In genomic region chr1:112956503-112957132, GRCh38 we compare ENCODE assay signal across 8 cellular contexts. TPM values are rescaled to one million over a fixed set of nuclear protein-coding genes. Genes with fewer than 3 reads are reported as not detected.
DNase-seq lines count a peak whose midpoint lies in the region; ATAC-seq, FAIRE-seq and TF ChIP-seq lines count a peak whose summit lies in the region.

No MANE protein-coding gene starts in this region.

- H3K9me3 ChIP-seq in Karpas-422 (ENCODE audit: low read length) = no peaks in the 10 kb centered on the region
- H3K9me3 ChIP-seq in cardiac muscle cell (ENCODE audit: low read depth) = no peaks in the 10 kb centered on the region

- TF ChIP-seq CTCF in BJ (IDR thresholded peaks at IDR 0.05; ENCODE audit: insufficient read depth, low read depth, low read length) (no peak), cardiac muscle cell (IDR thresholded peaks at IDR 0.05; ENCODE audit: low read depth, low read length) (no peak)

- CTCF ChIA-PET in BJ (lab: Yijun Ruan, JAX) = interaction anchor here (0.7 to 1.7 kb wide), 11 partner anchors 10 to 212 kb away, joined by 3 to 5 read pairs (median 4); no protein-coding TSS in a partner anchor

- no peak for DNase-seq in BJ (ENCODE audit: low read depth)
- peak; percentile 72 for DNase-seq in Karpas-422
- DNase-seq in activated T-helper 2 cell treated with anti-CD3 and anti-CD28 coated beads, Interferon-gamma antibody, Interleukin-2, Interleukin-4, amounts not matched to agents 10 μg/mL and 5 μg/mL and 100 μg/mL, durations not matched to agents 14 hours and 24 hours and 36 hours (ENCODE audit: low spot score) = peak; percentile 42
- DNase-seq in cardiac muscle cell (ENCODE audit: low read depth in 1 of 2, low spot score in 1 of 2) = no peak
- no peak for DNase-seq in NCI-H2029 (lab: John Stamatoyannopoulos, UW)
- no peak for DNase-seq in urothelium cell line (ENCODE audit: low spot score)

- no peak for FAIRE-seq in urothelium cell line (lab: Jason Lieb, UNC)

- H3K79me2 ChIP-seq in Karpas-422 (ENCODE audit: low read length) = peaks cover 95% of the 10 kb centered on the region

- H3K4me1 Mint-ChIP-seq in activated T-helper 2 cell treated with anti-CD3 and anti-CD28 coated beads, Interferon-gamma antibody, Interleukin-2, Interleukin-4, amounts not matched to agents 10 μg/mL and 5 μg/mL and 100 μg/mL, durations not matched to agents 14 hours and 24 hours and 36 hours (ENCODE audit: low read depth) = peaks cover 54% of the 10 kb centered on the region

- H3K27ac ChIP-seq in Karpas-422 (ENCODE audit: low read length) (peak overlapping the region; percentile 87), cardiac muscle cell (peak overlapping the region; percentile 80), rectal smooth muscle tissue (ENCODE audit: low read depth, low read length) (peak overlapping the region; percentile 92)

- H3K27me3 ChIP-seq in BJ (ENCODE audit: control insufficient read depth, insufficient read depth, low read length) (no peaks in the 10 kb centered on the region), Karpas-422 (ENCODE audit: low read length) (no peaks in the 10 kb centered on the region), cardiac muscle cell (no peaks in the 10 kb centered on the region), rectal smooth muscle tissue (ENCODE audit: control insufficient read depth, insufficient read depth, low read length) (no peaks in the 10 kb centered on the region)

- H3K9ac ChIP-seq in Karpas-422 (ENCODE audit: low read length) = peak overlapping the region; percentile 87
- H3K9ac ChIP-seq in rectal smooth muscle tissue (ENCODE audit: low read length) = peak overlapping the region; percentile 66

- H3K9me3 Mint-ChIP-seq in activated T-helper 2 cell treated with anti-CD3 and anti-CD28 coated beads, Interferon-gamma antibody, Interleukin-2, Interleukin-4, amounts not matched to agents 10 μg/mL and 5 μg/mL and 100 μg/mL, durations not matched to agents 14 hours and 24 hours and 36 hours = no peaks in the 10 kb centered on the region

- H3K9me2 ChIP-seq in Karpas-422 (replicated peaks; ENCODE audit: insufficient read depth, low read length) = no peaks in the 10 kb centered on the region

- peak; percentile 3 for ATAC-seq in GM21515 (IDR thresholded peaks at IDR 0.05; ENCODE audit: unreplicated experiment)

- H3K4me1 ChIP-seq in Karpas-422 (ENCODE audit: low read length) (peaks cover 52% of the 10 kb centered on the region), cardiac muscle cell (ENCODE audit: low read depth) (peaks cover 16% of the 10 kb centered on the region), rectal smooth muscle tissue (ENCODE audit: control insufficient read depth, insufficient read depth, low read length) (no peaks in the 10 kb centered on the region)

- H3K36me3 ChIP-seq in BJ (ENCODE audit: control insufficient read depth, insufficient read depth, low read length) (no peaks in the 10 kb centered on the region), Karpas-422 (ENCODE audit: insufficient read depth, low read length) (peaks cover 36% of the 10 kb centered on the region), cardiac muscle cell (peaks cover 2% of the 10 kb centered on the region), rectal smooth muscle tissue (ENCODE audit: control insufficient read depth, insufficient read depth, low read length) (peaks cover under 1% of the 10 kb centered on the region)

- H3K27me3 Mint-ChIP-seq in activated T-helper 2 cell treated with anti-CD3 and anti-CD28 coated beads, Interferon-gamma antibody, Interleukin-2, Interleukin-4, amounts not matched to agents 10 μg/mL and 5 μg/mL and 100 μg/mL, durations not matched to agents 14 hours and 24 hours and 36 hours (ENCODE audit: low read depth) = no peaks in the 10 kb centered on the region

- POLR2A ChIA-PET in BJ (lab: Charles Lee) = interaction anchor here (0.6 to 1.1 kb wide), 5 partner anchors 19 to 903 kb away, joined by 3 to 6 read pairs (median 5); no protein-coding TSS in a partner anchor

- H3K4me3 Mint-ChIP-seq in activated T-helper 2 cell treated with anti-CD3 and anti-CD28 coated beads, Interferon-gamma antibody, Interleukin-2, Interleukin-4, amounts not matched to agents 10 μg/mL and 5 μg/mL and 100 μg/mL, durations not matched to agents 14 hours and 24 hours and 36 hours (ENCODE audit: low read depth) = peak overlapping the region; percentile 100

- H3K36me3 Mint-ChIP-seq in activated T-helper 2 cell treated with anti-CD3 and anti-CD28 coated beads, Interferon-gamma antibody, Interleukin-2, Interleukin-4, amounts not matched to agents 10 μg/mL and 5 μg/mL and 100 μg/mL, durations not matched to agents 14 hours and 24 hours and 36 hours (ENCODE audit: low read depth) = peaks cover 53% of the 10 kb centered on the region

- peak overlapping the region; percentile 89 for H3K4me2 ChIP-seq in Karpas-422 (ENCODE audit: low read depth, low read length, poor library complexity, severe bottlenecking)

- intact Hi-C loops in activated T-helper 2 cell treated with anti-CD3 and anti-CD28 coated beads, Interferon-gamma antibody, Interleukin-2, Interleukin-4, amounts not matched to agents 10 μg/mL and 5 μg/mL and 100 μg/mL, durations not matched to agents 14 hours and 24 hours and 36 hours (cut with micrococcal nuclease) = loop anchor here (1.0 to 2.0 kb wide), 4 partner anchors 52 to 972 kb away; partner anchors contain the start of genes CAPZA1, HIPK1 and ST7L

- peaks cover 26% of the 10 kb centered on the region for H4K20me1 ChIP-seq in Karpas-422 (ENCODE audit: insufficient read depth, low read depth, low read length)

- peak overlapping the region; percentile 100 for H3K27ac Mint-ChIP-seq in activated T-helper 2 cell treated with anti-CD3 and anti-CD28 coated beads, Interferon-gamma antibody, Interleukin-2, Interleukin-4, amounts not matched to agents 10 μg/mL and 5 μg/mL and 100 μg/mL, durations not matched to agents 14 hours and 24 hours and 36 hours

- H3K4me3 ChIP-seq in BJ (ENCODE audit: low read depth, low read length) = peak overlapping the region; percentile 83
- peak overlapping the region; percentile 80 for H3K4me3 ChIP-seq in Karpas-422 (ENCODE audit: low read length)
- H3K4me3 ChIP-seq in cardiac muscle cell = peak overlapping the region; percentile 74
- peak overlapping the region; percentile 95 for H3K4me3 ChIP-seq in rectal smooth muscle tissue (ENCODE audit: low read length)

- 0 out of 2 replicates have a peak overlapping the region, but pooled peaks have one; percentile 58 for H2AFZ ChIP-seq in Karpas-422 (ENCODE audit: low read length)

RNA-seq across cellular contexts. Expression of gene SLC16A1, which starts 0.6 kb away (rescaled TPM):
- polyA plus RNA-seq in BJ (2011; rRNA removed) (57.6 and 101 TPM in 2 replicates), cardiac muscle cell (146 and 163 TPM in 2 replicates)
- polyA minus RNA-seq in BJ (2011; rRNA and poly(A)+ RNA removed) = 71.0 and 104 TPM in 2 replicates
- total RNA-seq in Karpas-422 (2014; rRNA removed; shearing (Covaris generic); ENCODE audit: low replicate concordance) = 129 and 186 TPM in 2 replicates
- 75.8 and 77.1 TPM in 2 replicates for total RNA-seq in activated T-helper 2 cell treated with anti-CD3 and anti-CD28 coated beads, Interferon-gamma antibody, Interleukin-2, Interleukin-4, amounts not matched to agents 10 μg/mL and 5 μg/mL and 100 μg/mL, durations not matched to agents 14 hours and 24 hours and 36 hours
- total RNA-seq in cardiac muscle cell = 130 and 137 TPM in 2 replicates

Comparison
In these comparisons a context has a peak if more than half of its experiments do, and no peak if none do; other contexts are left out.
1. DNase-seq: peak in Karpas-422 (single experiment) and activated T-helper 2 cell treated with anti-CD3 and anti-CD28 coated beads, Interferon-gamma antibody, Interleukin-2, Interleukin-4, amounts not matched to agents 10 μg/mL and 5 μg/mL and 100 μg/mL, durations not matched to agents 14 hours and 24 hours and 36 hours (single experiment); none in BJ (single experiment), cardiac muscle cell (0 of 2), NCI-H2029 (single experiment) and urothelium cell line (single experiment).
2. Peak in every context shown above with its lines, with median percentiles within 50 percentile points of each other: H3K4me3 ChIP-seq and H3K27ac ChIP-seq.